2 cellular contexts compared by ENCODE assay signal in the genomic region with DNA sequence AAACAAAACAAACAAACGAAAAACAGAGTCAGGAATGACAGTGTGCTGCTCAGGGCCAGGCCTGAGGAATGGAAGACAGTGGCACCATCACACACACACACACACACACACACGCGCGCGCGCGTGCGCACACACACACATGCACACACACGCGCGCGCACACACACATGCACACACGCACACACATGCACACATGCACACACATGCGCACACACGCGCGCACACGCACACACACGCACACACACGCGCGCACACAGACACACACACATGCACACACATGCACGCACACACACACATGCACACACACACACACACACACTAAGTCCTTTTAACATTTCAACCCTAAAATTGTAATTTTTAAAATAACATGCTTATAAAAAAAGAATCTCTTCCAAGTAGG.
TF ChIP-seq lines count a peak whose summit lies in the region.

No MANE protein-coding gene starts in this region.

TF ChIP-seq in GM23338, 12 proteins besides CTCF, POLR2A, EP300 and RAD21 (continues in another document):
- TF ChIP-seq EZH2phosphoT487 (IDR thresholded peaks at IDR 0.05; ENCODE audit: unreplicated experiment) (no peak), REST (IDR thresholded peaks at IDR 0.05; ENCODE audit: unreplicated experiment) (no peak), ZNF114 (CRISPR knock-in tag; IDR thresholded peaks at IDR 0.05) (no peak), POLR2AphosphoS5 (IDR thresholded peaks at IDR 0.05; ENCODE audit: low read depth) (no peak), STAT1 (IDR thresholded peaks at IDR 0.05; ENCODE audit: unreplicated experiment) (no peak), CREB1 (CRISPR knock-in tag; IDR thresholded peaks at IDR 0.05; ENCODE audit: low read depth) (no peak), ZNF331 (CRISPR knock-in tag; IDR thresholded peaks at IDR 0.05; ENCODE audit: low read depth) (no peak), NANOG (IDR thresholded peaks at IDR 0.05; ENCODE audit: borderline replicate concordance) (no peak), ZNF462 (CRISPR knock-in tag; IDR thresholded peaks at IDR 0.05) (no peak), JUNB (IDR thresholded peaks at IDR 0.05; ENCODE audit: unreplicated experiment) (no peak)

TF ChIP-seq in H1, 55 proteins besides CTCF, POLR2A, EP300 and RAD21:
- no peak for TF ChIP-seq GTF2F1 (IDR thresholded peaks at IDR 0.05; ENCODE audit: borderline replicate concordance, low read depth, low read length)
- no peak for TF ChIP-seq SIN3A (conservative IDR thresholded peaks at IDR 0.05 in 1 of 2, IDR thresholded peaks at IDR 0.05 in 1 of 2; ENCODE audit: low read depth in 1 of 2, low read length in 2 of 2)
- no peak for TF ChIP-seq KDM5A (IDR thresholded peaks at IDR 0.05; ENCODE audit: low read length)
- no peak for TF ChIP-seq FOSL1 (IDR thresholded peaks at IDR 0.05; ENCODE audit: insufficient read depth, low read depth, low read length)
- TF ChIP-seq CBX5 (IDR thresholded peaks at IDR 0.05; ENCODE audit: low read depth, low read length), result no peak
- no peak for TF ChIP-seq BCL11A (IDR thresholded peaks at IDR 0.05; ENCODE audit: low read depth in 2 of 2, low read length in 2 of 2)
TF ChIP-seq in H1: peak in this region for 0.
